In genomic region chr2:204625135-204625534, GRCh38 we compare ENCODE assay signal across 12 cellular contexts.
A peak's percentile ranks its signal among the peaks of the same experiment; 100 is the strongest.
DNase-seq lines count a peak whose midpoint lies in the region; ATAC-seq and TF ChIP-seq lines count a peak whose summit lies in the region.
"Had no signal": no experiment of that assay in that cellular context is flagged by ENCODE, and none has a peak within 500 bp of the region (broad histone marks: within the 10 kb centered on the region; RNA-seq: fewer than 3 reads in every experiment).

No MANE protein-coding gene starts in this region.

- H3K27ac Mint-ChIP-seq in activated T-cell treated with anti-CD3 and anti-CD28 coated beads, Interleukin-2, amount 50 U/mL, for 72 hours: no peak overlapping the region
- H3K27ac Mint-ChIP-seq: activated T-helper 2 cell treated with anti-CD3 and anti-CD28 coated beads, Interferon-gamma antibody, Interleukin-2, Interleukin-4, amounts not matched to agents 10 μg/mL and 5 μg/mL and 100 μg/mL, durations not matched to agents 14 hours and 24 hours and 36 hours; nephron had no signal

- H3K36me3 Mint-ChIP-seq in activated T-cell treated with anti-CD3 and anti-CD28 coated beads, Interleukin-2, amount 50 U/mL, for 72 hours (ENCODE audit: insufficient read depth in 2 of 2): no peaks in the 10 kb centered on the region

- no peaks in the 10 kb centered on the region for H3K9me3 Mint-ChIP-seq in activated T-cell treated with anti-CD3 and anti-CD28 coated beads, Interleukin-2, amount 50 U/mL, for 72 hours
- H3K9me3 Mint-ChIP-seq: activated T-helper 2 cell treated with anti-CD3 and anti-CD28 coated beads, Interferon-gamma antibody, Interleukin-2, Interleukin-4, amounts not matched to agents 10 μg/mL and 5 μg/mL and 100 μg/mL, durations not matched to agents 14 hours and 24 hours and 36 hours had no signal

- in situ Hi-C loops in SK-MEL-5 (cut with HindIII; ENCODE audit: low pct_unique_long_range_greater_than_20kb, low sequenced_read_pairs): no loop called here

- ATAC-seq in activated T-cell treated with anti-CD3 and anti-CD28 coated beads, Interleukin-2, amount 50 U/mL, for 72 hours (replicated peaks in 1 of 2): no peak
- ATAC-seq in HG03025 (IDR thresholded peaks at IDR 0.05; ENCODE audit: low FRiP score, unreplicated experiment) (no peak), GM21619 (IDR thresholded peaks at IDR 0.05; ENCODE audit: unreplicated experiment) (no peak)

- TF ChIP-seq CTCF in 22Rv1 (IDR thresholded peaks at IDR 0.05): peak; percentile 70

- H3K27me3 Mint-ChIP-seq in activated T-cell treated with anti-CD3 and anti-CD28 coated beads, Interleukin-2, amount 50 U/mL, for 72 hours (ENCODE audit: low read depth): peaks cover 7% of the 10 kb centered on the region

- H3K27ac ChIP-seq in 22Rv1: no peak overlapping the region

- H3K4me3 Mint-ChIP-seq in activated T-cell treated with anti-CD3 and anti-CD28 coated beads, Interleukin-2, amount 50 U/mL, for 72 hours: no peak overlapping the region
- H3K4me3 Mint-ChIP-seq: nephron had no signal

- no peaks in the 10 kb centered on the region for H3K4me1 Mint-ChIP-seq in activated T-cell treated with anti-CD3 and anti-CD28 coated beads, Interleukin-2, amount 50 U/mL, for 72 hours (ENCODE audit: low read depth)

- DNase-seq in ELR (ENCODE audit: low read depth) (peak; percentile 14), SK-MEL-5 (ENCODE audit: low read depth, low spot score) (peak; percentile 40), hippocampal formation (lab: John Stamatoyannopoulos, UW) (peak; percentile 20 to 67)
- no peak for DNase-seq in activated effector memory CD4-positive, alpha-beta T cell treated with Interleukin-2 at 50 U/mL for 16 hours
- DNase-seq in activated T-cell treated with anti-CD3 and anti-CD28 coated beads, Interleukin-2, amount 50 U/mL, for 72 hours: no peak
- DNase-seq: KBM-7, T-helper 1 cell had no signal

Comparison
In these comparisons a context has a peak if more than half of its experiments do, and no peak if none do; other contexts are left out.
1. DNase-seq: peak in ELR (single experiment), SK-MEL-5 (single experiment) and hippocampal formation (2 of 2); none in activated effector memory CD4-positive, alpha-beta T cell treated with Interleukin-2 at 50 U/mL for 16 hours (single experiment) and activated T-cell treated with anti-CD3 and anti-CD28 coated beads, Interleukin-2, amount 50 U/mL, for 72 hours (0 of 2).